ENCODE assay signal across 13 cellular contexts in the genomic region with DNA sequence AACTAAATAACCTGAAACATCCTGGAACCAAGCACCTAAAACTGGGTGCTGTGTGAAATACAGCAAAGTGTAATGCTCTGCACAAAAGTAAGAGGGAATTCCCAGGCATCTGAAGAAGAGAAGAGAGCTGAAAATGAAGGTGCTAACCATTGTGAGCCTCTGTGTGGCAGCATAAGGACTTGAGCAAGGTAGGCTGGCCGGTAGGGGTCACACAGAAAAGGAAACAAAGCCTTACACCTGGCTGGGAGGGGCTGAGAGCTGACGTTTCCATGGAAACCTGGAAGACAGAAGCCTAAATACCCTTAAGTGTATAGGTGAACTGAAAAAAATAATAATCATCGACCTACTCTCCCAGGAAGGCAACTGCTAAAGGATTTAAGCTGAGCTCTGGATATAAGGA.
DNase-seq lines count a peak whose midpoint lies in the region; ATAC-seq and TF ChIP-seq lines count a peak whose summit lies in the region.
"Had no signal": no experiment of that assay in that cellular context is flagged by ENCODE, and none has a peak within 500 bp of the region (broad histone marks: within the 10 kb centered on the region; RNA-seq: fewer than 3 reads in every experiment).

No MANE protein-coding gene starts in this region.

- no peak overlapping the region for H3K27ac ChIP-seq in RWPE2 (ENCODE audit: poor library complexity, severe bottlenecking)
- H3K27ac ChIP-seq: esophagus squamous epithelium had no signal

- H3K4me3 ChIP-seq in GM06990 (replicated peaks; ENCODE audit: low read depth, low read length) (no peak overlapping the region), RWPE2 (ENCODE audit: severe bottlenecking) (no peak overlapping the region)
- H3K4me3 ChIP-seq: esophagus squamous epithelium had no signal

- H3K9me3 ChIP-seq in RWPE2 (ENCODE audit: severe bottlenecking), result peaks cover 4% of the 10 kb centered on the region
- H3K9me3 ChIP-seq: esophagus squamous epithelium had no signal

- H3K36me3 ChIP-seq in GM06990 (ENCODE audit: control insufficient read depth, insufficient read depth, low read length), result no peaks in the 10 kb centered on the region; the same call in 1 of the 2 replicates
- peaks cover 26% of the 10 kb centered on the region for H3K36me3 ChIP-seq in RWPE2 (ENCODE audit: low read depth)

- no peaks in the 10 kb centered on the region for H3K4me1 ChIP-seq in RWPE2 (ENCODE audit: insufficient read depth, poor library complexity, severe bottlenecking)
- H3K4me1 ChIP-seq: esophagus squamous epithelium had no signal

- H3K27me3 ChIP-seq in GM06990 (replicated peaks; ENCODE audit: control insufficient read depth, insufficient read depth, low read length), result no peaks in the 10 kb centered on the region
- no peaks in the 10 kb centered on the region for H3K27me3 ChIP-seq in RWPE2 (ENCODE audit: insufficient read depth, poor library complexity, severe bottlenecking)
- H3K27me3 ChIP-seq: esophagus squamous epithelium had no signal

- ATAC-seq in RWPE2 (ENCODE audit: low read depth), result peak; percentile 81
- ATAC-seq in HG02623 (IDR thresholded peaks at IDR 0.05; ENCODE audit: unreplicated experiment), result no peak
- no peak for ATAC-seq in GM18498 (IDR thresholded peaks at IDR 0.05; ENCODE audit: unreplicated experiment)

- DNase-seq in GM06990 (ENCODE audit: extremely low read depth, insufficient read length), result no peak
- peak; percentile 28 for DNase-seq in HuH-7 (ENCODE audit: low spot score)
- DNase-seq in RWPE2 (ENCODE audit: low spot score), result no peak
- DNase-seq in left kidney (ENCODE audit: low read depth, low spot score), result peak; percentile 78
- no peak for DNase-seq in NCI-H2107 treated with DMSO at 0.1 percent for 48 hours (lab: John Stamatoyannopoulos, UW; ENCODE audit: unreplicated experiment)
- DNase-seq in OCI-M1 (lab: John Stamatoyannopoulos, UW), result no peak
- DNase-seq: amygdala; esophagus squamous epithelium; mesenchymal stem cell; small intestine; stimulated activated naive CD4-positive, alpha-beta T cell had no signal

- peak; percentile 6 for TF ChIP-seq CTCF in GM06990 (IDR thresholded peaks at IDR 0.05; ENCODE audit: insufficient read depth, low read length, poor library complexity, severe bottlenecking)
- TF ChIP-seq CTCF in RWPE2 (IDR thresholded peaks at IDR 0.05; ENCODE audit: poor library complexity, severe bottlenecking), result peak; percentile 31

Comparison
In these comparisons a context has a peak if more than half of its experiments do, and no peak if none do; other contexts are left out.
1. DNase-seq: peak in HuH-7 (single experiment) and left kidney (single experiment); none in GM06990 (single experiment), RWPE2 (single experiment), NCI-H2107 treated with DMSO at 0.1 percent for 48 hours (single experiment) and OCI-M1 (single experiment).